In the genomic region with DNA sequence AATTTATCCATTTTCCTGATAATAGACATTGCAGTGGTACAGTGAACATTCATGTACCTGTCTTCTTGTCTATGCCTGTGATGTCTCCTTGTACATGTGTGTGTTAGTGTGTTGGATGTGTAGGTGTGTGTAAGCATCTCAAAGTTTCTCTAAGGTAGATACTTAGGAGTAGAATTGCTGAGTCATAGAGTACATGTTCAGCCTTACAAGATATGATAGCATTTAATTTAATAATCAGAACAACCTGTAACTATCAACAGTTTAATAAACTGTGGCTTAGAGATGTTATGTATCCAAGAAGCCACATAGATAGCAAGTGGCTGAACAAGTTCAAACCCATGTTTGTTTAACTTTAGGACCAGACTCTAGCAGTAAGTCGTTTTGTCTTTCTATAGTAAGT, we compare ENCODE assay signal across 1 cellular context.
TF ChIP-seq lines count a peak whose summit lies in the region.

No MANE protein-coding gene starts in this region.

TF ChIP-seq in WTC11, 78 proteins besides CTCF, POLR2A, EP300 and RAD21 (continued from another document):
- TF ChIP-seq CBFB (CRISPR knock-in tag; IDR thresholded peaks at IDR 0.05; ENCODE audit: low read depth) (no peak), ZNF423 (CRISPR knock-in tag; IDR thresholded peaks at IDR 0.05) (no peak), FOXP1 (CRISPR knock-in tag; IDR thresholded peaks at IDR 0.05; ENCODE audit: borderline replicate concordance) (no peak), ZNF263 (CRISPR knock-in tag; IDR thresholded peaks at IDR 0.05; ENCODE audit: low read depth) (no peak), E2F1 (CRISPR knock-in tag; IDR thresholded peaks at IDR 0.05) (no peak)
